In the genomic region with DNA sequence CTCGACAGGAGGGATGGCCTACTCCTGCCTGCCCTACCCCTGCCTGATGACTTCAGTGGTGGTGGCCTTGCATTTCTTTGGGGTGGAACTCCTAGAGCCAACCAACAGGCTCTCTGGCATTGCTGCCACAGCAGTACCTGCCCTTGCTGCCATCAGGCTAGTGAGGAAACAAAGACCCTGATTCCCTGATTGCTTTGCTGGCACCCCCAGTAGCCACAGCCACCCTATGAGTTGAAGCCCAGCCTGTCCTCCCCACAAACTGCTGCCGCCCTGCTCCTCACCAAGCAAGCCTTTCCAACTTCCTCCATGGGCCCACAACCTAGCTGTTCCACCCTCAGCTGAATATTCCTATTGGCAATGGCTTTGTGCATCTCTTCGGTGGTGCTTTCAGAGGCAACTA, we compare ENCODE assay signal across 11 cellular contexts. TPM values are rescaled to one million over a fixed set of nuclear protein-coding genes. Genes with fewer than 3 reads are reported as not detected.
"Had no signal": no experiment of that assay in that cellular context is flagged by ENCODE, and none has a peak within 500 bp of the region (broad histone marks: within the 10 kb centered on the region; RNA-seq: fewer than 3 reads in every experiment).

No MANE protein-coding gene starts in this region.

- H3K4me3 Mint-ChIP-seq: HFFc6, IgD-negative memory B cell had no signal

- H3K36me3 ChIP-seq: HAP-1 had no signal

- H3K4me1 ChIP-seq: HAP-1 had no signal

- H3K27ac Mint-ChIP-seq: HFFc6, IgD-negative memory B cell had no signal

- H3K4me3 ChIP-seq: GM23248, HAP-1 had no signal

- ATAC-seq: HCT116, HepG2 had no signal

- H3K27ac ChIP-seq: GM23248, HL-60 had no signal

- H2AFZ ChIP-seq: GM23248 had no signal

- H3K27me3 Mint-ChIP-seq: IgD-negative memory B cell had no signal

- H3K4me1 Mint-ChIP-seq: IgD-negative memory B cell had no signal

- H3K9me3 ChIP-seq: HAP-1 had no signal

- DNase-seq: GM23248, GOT3, H7, HFFc6 had no signal

- H3K9ac ChIP-seq: GM23248 had no signal

RNA-seq across cellular contexts. Expression of a gene that starts 52.5 kb away (rescaled TPM):
- total RNA-seq: GM23248, H4, HepG2, HFFc6, HT1080 had no signal
- polyA plus RNA-seq: GM23248, HepG2 had no signal
